In genomic region chr11:121431820-121432526, GRCh38 we compare ENCODE assay signal across 21 cellular contexts. TPM values are rescaled to one million over a fixed set of nuclear protein-coding genes. Genes with fewer than 3 reads are reported as not detected.
DNase-seq lines count a peak whose midpoint lies in the region; ATAC-seq and TF ChIP-seq lines count a peak whose summit lies in the region.
"Had no signal": no experiment of that assay in that cellular context is flagged by ENCODE, and none has a peak within 500 bp of the region (broad histone marks: within the 10 kb centered on the region; RNA-seq: fewer than 3 reads in every experiment).

No MANE protein-coding gene starts in this region.

- H3K36me3 ChIP-seq in CD4-positive, CD25-positive, alpha-beta regulatory T cell (ENCODE audit: control insufficient read depth, insufficient read depth, low read length) = no peaks in the 10 kb centered on the region
- H3K36me3 ChIP-seq in DOHH2 (ENCODE audit: control insufficient read depth, low read length) (peaks cover 34% of the 10 kb centered on the region), OCI-LY1 (ENCODE audit: insufficient read depth, low read length) (no peaks in the 10 kb centered on the region)
- H3K36me3 ChIP-seq: prostate gland, SJCRH30, upper lobe of right lung had no signal

- no peaks in the 10 kb centered on the region for H3K27me3 Mint-ChIP-seq in CD4-positive, CD25-positive, alpha-beta regulatory T cell
- H3K27me3 Mint-ChIP-seq in activated naive CD8-positive, alpha-beta T cell treated with anti-CD3 and anti-CD28 coated beads, Interleukin-2, amount 50 U/mL, for 24 hours = no peaks in the 10 kb centered on the region

- H3K9me3 Mint-ChIP-seq in CD4-positive, CD25-positive, alpha-beta regulatory T cell = no peaks in the 10 kb centered on the region
- H3K9me3 Mint-ChIP-seq in activated naive CD8-positive, alpha-beta T cell treated with anti-CD3 and anti-CD28 coated beads, Interleukin-2, amount 50 U/mL, for 24 hours = no peaks in the 10 kb centered on the region
- H3K9me3 Mint-ChIP-seq: CD8-positive, alpha-beta T cell had no signal

- H3K27me3 ChIP-seq in CD4-positive, CD25-positive, alpha-beta regulatory T cell (ENCODE audit: control insufficient read depth, insufficient read depth, low read length) = no peaks in the 10 kb centered on the region
- H3K27me3 ChIP-seq in DOHH2 (ENCODE audit: control insufficient read depth, low read length) = no peaks in the 10 kb centered on the region
- no peaks in the 10 kb centered on the region for H3K27me3 ChIP-seq in OCI-LY1 (ENCODE audit: insufficient read depth, low read length)
- H3K27me3 ChIP-seq: dorsolateral prefrontal cortex, SJCRH30, upper lobe of right lung had no signal

- no peak overlapping the region for H2AFZ ChIP-seq in OCI-LY1 (ENCODE audit: low read length)

- no peak for TF ChIP-seq CTCF in DOHH2 (IDR thresholded peaks at IDR 0.05; ENCODE audit: low read depth, low read length, poor library complexity, severe bottlenecking)
- TF ChIP-seq CTCF in OCI-LY1 (IDR thresholded peaks at IDR 0.05; ENCODE audit: low read length) = no peak

- H4K20me1 ChIP-seq in DOHH2 (ENCODE audit: control insufficient read depth, insufficient read depth, low read depth, low read length) (no peaks in the 10 kb centered on the region), OCI-LY1 (ENCODE audit: insufficient read depth, low read length) (no peaks in the 10 kb centered on the region)

- H3K4me3 Mint-ChIP-seq in CD4-positive, CD25-positive, alpha-beta regulatory T cell = no peak overlapping the region
- no peak overlapping the region for H3K4me3 Mint-ChIP-seq in activated naive CD8-positive, alpha-beta T cell treated with anti-CD3 and anti-CD28 coated beads, Interleukin-2, amount 50 U/mL, for 24 hours
- H3K4me3 Mint-ChIP-seq: CD8-positive, alpha-beta T cell had no signal

- peaks cover 0 to 37% (median 12%) of the 10 kb centered on the region in 4 donors for H3K4me1 Mint-ChIP-seq in CD4-positive, CD25-positive, alpha-beta regulatory T cell
- H3K4me1 Mint-ChIP-seq in activated naive CD8-positive, alpha-beta T cell treated with anti-CD3 and anti-CD28 coated beads, Interleukin-2, amount 50 U/mL, for 24 hours = peaks cover 52% of the 10 kb centered on the region

- no peak overlapping the region for H3K4me3 ChIP-seq in CD4-positive, CD25-positive, alpha-beta regulatory T cell (ENCODE audit: low read depth, low read length)
- peak overlapping the region; percentile 43 for H3K4me3 ChIP-seq in DOHH2 (ENCODE audit: low read length)
- H3K4me3 ChIP-seq in OCI-LY1 (ENCODE audit: low read depth, low read length, poor library complexity, severe bottlenecking) = no peak overlapping the region
- H3K4me3 ChIP-seq: dorsolateral prefrontal cortex, mucosa of descending colon, prostate gland, SJCRH30, upper lobe of right lung had no signal

- peaks cover 6% of the 10 kb centered on the region for H3K4me1 ChIP-seq in CD4-positive, CD25-positive, alpha-beta regulatory T cell (ENCODE audit: control insufficient read depth, insufficient read depth, low read length, poor library complexity, severe bottlenecking)
- H3K4me1 ChIP-seq in DOHH2 (ENCODE audit: control insufficient read depth, low read length) (peaks cover 98% of the 10 kb centered on the region), OCI-LY1 (ENCODE audit: insufficient read depth, low read length, severe bottlenecking) (peaks cover 87% of the 10 kb centered on the region)
- H3K4me1 ChIP-seq: prostate gland, SJCRH30 had no signal

- peaks cover 9% of the 10 kb centered on the region for H3K36me3 Mint-ChIP-seq in CD4-positive, CD25-positive, alpha-beta regulatory T cell
- no peaks in the 10 kb centered on the region for H3K36me3 Mint-ChIP-seq in activated naive CD8-positive, alpha-beta T cell treated with anti-CD3 and anti-CD28 coated beads, Interleukin-2, amount 50 U/mL, for 24 hours (ENCODE audit: low read depth)

- no peak overlapping the region for H3K27ac ChIP-seq in CD4-positive, CD25-positive, alpha-beta regulatory T cell (ENCODE audit: insufficient read depth, low read length, poor library complexity, severe bottlenecking)
- H3K27ac ChIP-seq in DOHH2 (ENCODE audit: low read depth, low read length) (peak overlapping the region; percentile 100), OCI-LY1 (ENCODE audit: low read depth, low read length, poor library complexity, severe bottlenecking) (peak overlapping the region; percentile 98)
- H3K27ac ChIP-seq: dorsolateral prefrontal cortex, HL-60, prostate gland, SJCRH30, upper lobe of right lung had no signal

- DNase-seq in CD4-positive, CD25-positive, alpha-beta regulatory T cell = no peak
- no peak for DNase-seq in activated naive CD8-positive, alpha-beta T cell treated with anti-CD3 and anti-CD28 coated beads, Interleukin-2, amount 50 U/mL, for 24 hours
- DNase-seq in posterior cingulate gyrus = no peak
- DNase-seq in cardiac septum (ENCODE audit: low spot score) = no peak
- no peak for DNase-seq in erythroblast (lab: John Stamatoyannopoulos, UW)
- DNase-seq in NCI-H2227 treated with DMSO at 0.1 percent for 48 hours (lab: John Stamatoyannopoulos, UW) = no peak
- DNase-seq: activated CD4-positive, alpha-beta T cell treated with anti-CD3 and anti-CD28 coated beads, Interleukin-2, amount 50 U/mL, for 4 hours; CD8-positive, alpha-beta T cell; cerebellar nuclear complex; dorsolateral prefrontal cortex; H7; Kasumi-1; mucosa of descending colon; NCI-H2171; NCI-H524; SJCRH30; upper lobe of right lung had no signal

- ATAC-seq in CD4-positive, CD25-positive, alpha-beta regulatory T cell (ENCODE audit: low read depth in 2 of 2) = no peak
- peak; percentile 80 for ATAC-seq in activated naive CD8-positive, alpha-beta T cell treated with anti-CD3 and anti-CD28 coated beads, Interleukin-2, amount 50 U/mL, for 24 hours
- ATAC-seq: CD8-positive, alpha-beta T cell; mucosa of descending colon; upper lobe of right lung had no signal

- H3K4me2 ChIP-seq in DOHH2 (ENCODE audit: low read length) (peak overlapping the region; percentile 91), OCI-LY1 (ENCODE audit: low read length) (no peak overlapping the region)

- no peak overlapping the region; the same call in 1 of the 2 replicates for H3K9ac ChIP-seq in OCI-LY1 (ENCODE audit: low read length)

- peak overlapping the region in 2 of 3 donors; percentile 44 to 72 for H3K27ac Mint-ChIP-seq in CD4-positive, CD25-positive, alpha-beta regulatory T cell
- peak overlapping the region; percentile 5 for H3K27ac Mint-ChIP-seq in activated naive CD8-positive, alpha-beta T cell treated with anti-CD3 and anti-CD28 coated beads, Interleukin-2, amount 50 U/mL, for 24 hours
- H3K27ac Mint-ChIP-seq: CD8-positive, alpha-beta T cell had no signal

- no peak for TF ChIP-seq POLR2A in erythroblast (IDR thresholded peaks at IDR 0.05; ENCODE audit: low read length)

- H3K9me2 ChIP-seq in DOHH2 (replicated peaks; ENCODE audit: control insufficient read depth, low read length) = no peaks in the 10 kb centered on the region
- H3K9me2 ChIP-seq in OCI-LY1 (ENCODE audit: low read depth, low read length) = no peaks in the 10 kb centered on the region

- no peaks in the 10 kb centered on the region for H3K9me3 ChIP-seq in CD4-positive, CD25-positive, alpha-beta regulatory T cell (ENCODE audit: control insufficient read depth in 2 of 2, low read length in 2 of 2)
- H3K9me3 ChIP-seq in DOHH2 (ENCODE audit: control insufficient read depth, insufficient read depth, low read length) (no peaks in the 10 kb centered on the region), OCI-LY1 (ENCODE audit: low read length) (no peaks in the 10 kb centered on the region)
- H3K9me3 ChIP-seq: mucosa of descending colon, prostate gland, SJCRH30, upper lobe of right lung had no signal

- H3F3A ChIP-seq in DOHH2 (ENCODE audit: control insufficient read depth, insufficient read depth) (peaks cover 49% of the 10 kb centered on the region), OCI-LY1 (ENCODE audit: insufficient read depth, low read length) (no peaks in the 10 kb centered on the region; the same call in 1 of the 2 replicates)

- intact Hi-C loops in posterior cingulate gyrus (cut with DNase I) (no loop called here), cardiac septum (cut with DNase I) (no loop called here)

- H3K79me2 ChIP-seq in DOHH2 (ENCODE audit: control insufficient read depth, low read length) = no peaks in the 10 kb centered on the region
- H3K79me2 ChIP-seq in OCI-LY1 (ENCODE audit: insufficient read depth, low read length) = no peaks in the 10 kb centered on the region

RNA-seq across cellular contexts. Expression of gene SORL1, which starts 20.1 kb away (rescaled TPM):
- total RNA-seq in CD4-positive, CD25-positive, alpha-beta regulatory T cell = 441 TPM
- 100 to 1,000 TPM; 143 to 169 (median 162) TPM for polyA plus RNA-seq in CD4-positive, CD25-positive, alpha-beta regulatory T cell
- total RNA-seq in cardiac septum = 8.0 TPM

Comparison
In these comparisons a context has a peak if more than half of its experiments do, and no peak if none do; other contexts are left out.
1. RNA of gene SORL1, which starts 20.1 kb away (total RNA-seq): 441 TPM in CD4-positive, CD25-positive, alpha-beta regulatory T cell (single experiment); 8.0 TPM in cardiac septum (single experiment); every median in the first group is over 10 times any median in the second.